ENCODE assay signal across 8 cellular contexts in the genomic region with DNA sequence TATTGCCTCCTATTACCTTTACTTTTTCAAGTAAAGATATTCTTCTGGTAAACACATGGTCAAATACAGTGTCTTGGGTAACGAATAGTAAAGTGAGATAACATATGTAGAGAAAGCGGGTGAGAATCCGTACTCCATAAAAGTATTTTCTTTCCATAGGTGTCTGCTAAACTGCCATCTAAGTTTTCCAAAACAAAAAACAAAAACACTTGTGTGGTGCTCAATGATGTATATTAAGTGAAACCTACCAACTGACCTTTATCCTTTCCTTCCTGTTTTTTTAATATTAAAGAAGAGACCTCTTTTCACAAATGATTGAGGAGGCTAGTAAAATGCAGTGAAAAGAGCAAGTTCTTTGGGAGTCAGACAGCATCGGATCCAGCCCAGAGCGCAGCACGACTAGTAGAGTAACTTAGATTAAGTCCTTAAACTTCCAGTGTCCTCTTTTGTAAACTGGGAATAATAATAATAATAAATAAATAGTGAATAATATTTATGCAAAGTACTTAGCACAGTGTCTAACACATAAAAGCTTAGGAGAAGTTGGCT. TPM values are rescaled to one million over a fixed set of nuclear protein-coding genes. Genes with fewer than 3 reads are reported as not detected.
DNase-seq lines count a peak whose midpoint lies in the region; ATAC-seq, FAIRE-seq and TF ChIP-seq lines count a peak whose summit lies in the region.

No MANE protein-coding gene starts in this region.

- no peaks in the 10 kb centered on the region for H3K9me3 Mint-ChIP-seq in activated CD4-positive, alpha-beta T cell treated with anti-CD3 and anti-CD28 coated beads, Interleukin-2, amount 10 ng/mL, durations not matched to agents 24 days and 14 days

- H3K9me3 ChIP-seq in endothelial cell of umbilical vein (replicated peaks; ENCODE audit: control insufficient read depth, insufficient read depth, low read length) = no peaks in the 10 kb centered on the region
- H3K9me3 ChIP-seq in sigmoid colon = no peaks in the 10 kb centered on the region

- H3K9me1 ChIP-seq in endothelial cell of umbilical vein (replicated peaks; ENCODE audit: control insufficient read depth, extremely low read depth, insufficient read depth, low read length) = no peaks in the 10 kb centered on the region

- POLR2A ChIA-PET in endothelial cell of umbilical vein (lab: Charles Lee) = no interaction called here

- peaks cover 15% of the 10 kb centered on the region for H3K36me3 Mint-ChIP-seq in activated CD4-positive, alpha-beta T cell treated with anti-CD3 and anti-CD28 coated beads, Interleukin-2, amount 10 ng/mL, durations not matched to agents 24 days and 14 days (ENCODE audit: low read depth)

- TF ChIP-seq CTCF in NB4 (IDR thresholded peaks at IDR 0.05; ENCODE audit: low read depth, low read length) = no peak
- no peak for TF ChIP-seq CTCF in endothelial cell of umbilical vein (IDR thresholded peaks at IDR 0.05; ENCODE audit: extremely low read depth in 1 of 2, insufficient read depth in 1 of 2, low read depth in 1 of 2, low read length in 2 of 2)
- TF ChIP-seq CTCF in sigmoid colon (IDR thresholded peaks at IDR 0.05) = no peak

- H3K27ac ChIP-seq in endothelial cell of umbilical vein (ENCODE audit: insufficient read depth, low read depth, low read length) (peak overlapping the region; percentile 77), sigmoid colon (peak overlapping the region; percentile 86 to 90 (median 88))

- TF ChIP-seq POLR2A in NB4 (IDR thresholded peaks at IDR 0.05; ENCODE audit: extremely low read depth, insufficient read length) (no peak), endothelial cell of umbilical vein (IDR thresholded peaks at IDR 0.05; ENCODE audit: low read depth, low read length) (no peak), sigmoid colon (IDR thresholded peaks at IDR 0.05) (no peak)

- dilution Hi-C loops in endothelial cell of umbilical vein (cut with MboI; ENCODE audit: extremely low pct_ligation_motif_present, low sequenced_read_pairs) = no loop called here

- peaks cover 2% of the 10 kb centered on the region for H3K27me3 Mint-ChIP-seq in activated CD4-positive, alpha-beta T cell treated with anti-CD3 and anti-CD28 coated beads, Interleukin-2, amount 10 ng/mL, durations not matched to agents 24 days and 14 days

- no peaks in the 10 kb centered on the region for H4K20me1 ChIP-seq in endothelial cell of umbilical vein (replicated peaks; ENCODE audit: control insufficient read depth, extremely low read depth, insufficient read depth, low read length)

- no peaks in the 10 kb centered on the region for H3K27me3 ChIP-seq in endothelial cell of umbilical vein (ENCODE audit: control insufficient read depth in 2 of 2, insufficient read depth in 2 of 2, low read length in 2 of 2)
- H3K27me3 ChIP-seq in sigmoid colon = no peaks in the 10 kb centered on the region

- peak overlapping the region; percentile 65 for H2AFZ ChIP-seq in endothelial cell of umbilical vein (ENCODE audit: low read depth, low read length)

- H3K4me1 Mint-ChIP-seq in activated CD4-positive, alpha-beta T cell treated with anti-CD3 and anti-CD28 coated beads, Interleukin-2, amount 10 ng/mL, durations not matched to agents 24 days and 14 days = peaks cover 36% of the 10 kb centered on the region

- peak overlapping the region; percentile 95 for H3K27ac Mint-ChIP-seq in activated CD4-positive, alpha-beta T cell treated with anti-CD3 and anti-CD28 coated beads, Interleukin-2, amount 10 ng/mL, durations not matched to agents 24 days and 14 days

- peak overlapping the region; percentile 67 for H3K4me3 ChIP-seq in NB4 (ENCODE audit: low read depth, low read length)
- H3K4me3 ChIP-seq in endothelial cell of umbilical vein (replicated peaks in 1 of 3; ENCODE audit: insufficient read depth in 1 of 3, low read depth in 1 of 3, low read length in 3 of 3) = peak overlapping the region in 2 of 3 experiments; percentile 90 to 99
- peak overlapping the region; percentile 72 to 79 (median 78) for H3K4me3 ChIP-seq in sigmoid colon

- H3K4me2 ChIP-seq in endothelial cell of umbilical vein (ENCODE audit: insufficient read depth, low read length) = peak overlapping the region; percentile 92

- WGBS in sigmoid colon, 2 donors = 46 to 50% methylated on average over 6 of the region's 6 CpGs

- ATAC-seq in HG03442 (IDR thresholded peaks at IDR 0.05; ENCODE audit: unreplicated experiment) = no peak

- H3K4me1 ChIP-seq in endothelial cell of umbilical vein (ENCODE audit: control insufficient read depth, extremely low read depth, insufficient read depth, low read length) (peaks cover 10% of the 10 kb centered on the region), sigmoid colon (peaks cover 0 to 28% (median 17%) of the 10 kb centered on the region in 4 donors)

- H3K36me3 ChIP-seq in endothelial cell of umbilical vein (ENCODE audit: control insufficient read depth in 2 of 2, extremely low read depth in 1 of 2, insufficient read depth in 2 of 2, low read length in 2 of 2) = no peaks in the 10 kb centered on the region
- H3K36me3 ChIP-seq in sigmoid colon = no peaks in the 10 kb centered on the region

- peaks cover 35% of the 10 kb centered on the region for H3K79me2 ChIP-seq in endothelial cell of umbilical vein (ENCODE audit: control insufficient read depth, insufficient read depth, low read length)

- peak in 1 of 4 donors; percentile 6 for TF ChIP-seq EP300 in sigmoid colon (IDR thresholded peaks at IDR 0.05)

- CTCF ChIA-PET in endothelial cell of umbilical vein (lab: Charles Lee) = interaction anchor here (1.4 to 4.1 kb wide), 2 partner anchors 133 kb away, joined by 6 to 27 read pairs; partner anchors contain the start of gene E2F3

- no peak for FAIRE-seq in endothelial cell of umbilical vein (lab: Jason Lieb, UNC)

- DNase-seq in activated CD4-positive, alpha-beta T cell treated with anti-CD3 and anti-CD28 coated beads, Interleukin-2, amount 10 ng/mL, durations not matched to agents 24 days and 14 days = no peak
- DNase-seq in activated CD4-positive, alpha-beta T cell treated with anti-CD3 and anti-CD28 coated beads, Interleukin-2, amount 50 U/mL, for 48 hours = no peak
- DNase-seq in NB4 (ENCODE audit: low read depth) = no peak
- peak; percentile 10 for DNase-seq in endothelial cell of umbilical vein (ENCODE audit: low read depth, low spot score)
- no peak for DNase-seq in sigmoid colon
- no peak for DNase-seq in NCI-H748 (lab: John Stamatoyannopoulos, UW; ENCODE audit: unreplicated experiment)
- no peak for DNase-seq in stimulated activated CD4-positive, alpha-beta T cell treated with anti-CD3 and anti-CD28 coated beads, Interleukin-1b, Interleukin-23, amount 100 ng/mL, for 48 hours

- BruUV-seq in endothelial cell of umbilical vein (replicated peaks; lab: Mats Ljungman, UMichigan) = TSS peak; percentile 81

- intact Hi-C loops in activated CD4-positive, alpha-beta T cell treated with anti-CD3 and anti-CD28 coated beads, Interleukin-2, amount 10 ng/mL, durations not matched to agents 24 days and 14 days (cut with micrococcal nuclease) = loop anchor here (1.0 to 2.0 kb wide), 4 partner anchors 9 to 905 kb away; partner anchors contain the start of gene E2F3
- intact Hi-C loops in endothelial cell of umbilical vein (cut with micrococcal nuclease) = no loop called here
- intact Hi-C loops in sigmoid colon (cut with DNase I) = loop anchor here (2.0 kb wide), 2 partner anchors 133 to 439 kb away; partner anchors contain the start of gene E2F3

- peak overlapping the region; percentile 87 for H3K9ac ChIP-seq in endothelial cell of umbilical vein (replicated peaks; ENCODE audit: extremely low read depth, insufficient read depth, low read length)

- peak overlapping the region; percentile 96 for H3K4me3 Mint-ChIP-seq in activated CD4-positive, alpha-beta T cell treated with anti-CD3 and anti-CD28 coated beads, Interleukin-2, amount 10 ng/mL, durations not matched to agents 24 days and 14 days

TF ChIP-seq in endothelial cell of umbilical vein, 7 proteins besides CTCF, POLR2A, EP300 and RAD21:
- TF ChIP-seq JUN (IDR thresholded peaks at IDR 0.05; ENCODE audit: borderline replicate concordance, insufficient read depth, insufficient read length, low read depth) (no peak), FOS (IDR thresholded peaks at IDR 0.05; ENCODE audit: borderline replicate concordance, insufficient read depth, low read length) (no peak), EZH2 (IDR thresholded peaks at IDR 0.05; ENCODE audit: borderline replicate concordance, low read depth, low read length, severe bottlenecking) (no peak), MYC (IDR thresholded peaks at IDR 0.05; ENCODE audit: low read depth, low read length) (no peak), POLR2AphosphoS5 (IDR thresholded peaks at IDR 0.05; ENCODE audit: insufficient read depth, low read depth, low read length) (no peak), GATA2 (IDR thresholded peaks at IDR 0.05; ENCODE audit: insufficient read depth, insufficient read length, low read depth, low read length) (no peak)
- TF ChIP-seq, protein P1, sequence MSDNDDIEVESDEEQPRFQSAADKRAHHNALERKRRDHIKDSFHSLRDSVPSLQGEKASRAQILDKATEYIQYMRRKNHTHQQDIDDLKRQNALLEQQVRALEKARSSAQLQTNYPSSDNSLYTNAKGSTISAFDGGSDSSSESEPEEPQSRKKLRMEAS (IDR thresholded peaks at IDR 0.05; ENCODE audit: insufficient read depth, insufficient read length) = no peak

RNA-seq across cellular contexts. Expression of gene CDKAL1, which starts 0.4 kb away (rescaled TPM):
- 28.5 and 29.1 TPM in 2 replicates for total RNA-seq in activated CD4-positive, alpha-beta T cell treated with anti-CD3 and anti-CD28 coated beads, Interleukin-2, amount 10 ng/mL, durations not matched to agents 24 days and 14 days
- total RNA-seq in endothelial cell of umbilical vein (17.3 and 20.5 TPM in 2 replicates), sigmoid colon (10 to 100 TPM; 11.4 to 14.7 (median 13.6) TPM)
- polyA plus RNA-seq in endothelial cell of umbilical vein (6.1 TPM in 2 replicates), sigmoid colon (1 to 10 TPM; 2.8 to 5.5 (median 4.2) TPM)
- 5.9 and 6.1 TPM in 2 replicates for polyA plus RNA-seq in endothelial cell of umbilical vein (2011; cell fraction: cytosol; rRNA removed)
- 8.7 and 12.0 TPM in 2 replicates for polyA plus RNA-seq in endothelial cell of umbilical vein (2011; cell fraction: nucleus; rRNA removed)
- 6.6 and 8.6 TPM in 2 replicates for polyA plus RNA-seq in endothelial cell of umbilical vein (2012)
- 13.5 and 14.6 TPM in 2 replicates for polyA minus RNA-seq in endothelial cell of umbilical vein
- 8.9 TPM for polyA minus RNA-seq in endothelial cell of umbilical vein (2011; cell fraction: cytosol; rRNA and poly(A)+ RNA removed)
- 24.4 and 31.7 TPM in 2 replicates for polyA minus RNA-seq in endothelial cell of umbilical vein (2011; cell fraction: nucleus; rRNA and poly(A)+ RNA removed)
